9 cellular contexts compared by ENCODE assay signal in the genomic region with DNA sequence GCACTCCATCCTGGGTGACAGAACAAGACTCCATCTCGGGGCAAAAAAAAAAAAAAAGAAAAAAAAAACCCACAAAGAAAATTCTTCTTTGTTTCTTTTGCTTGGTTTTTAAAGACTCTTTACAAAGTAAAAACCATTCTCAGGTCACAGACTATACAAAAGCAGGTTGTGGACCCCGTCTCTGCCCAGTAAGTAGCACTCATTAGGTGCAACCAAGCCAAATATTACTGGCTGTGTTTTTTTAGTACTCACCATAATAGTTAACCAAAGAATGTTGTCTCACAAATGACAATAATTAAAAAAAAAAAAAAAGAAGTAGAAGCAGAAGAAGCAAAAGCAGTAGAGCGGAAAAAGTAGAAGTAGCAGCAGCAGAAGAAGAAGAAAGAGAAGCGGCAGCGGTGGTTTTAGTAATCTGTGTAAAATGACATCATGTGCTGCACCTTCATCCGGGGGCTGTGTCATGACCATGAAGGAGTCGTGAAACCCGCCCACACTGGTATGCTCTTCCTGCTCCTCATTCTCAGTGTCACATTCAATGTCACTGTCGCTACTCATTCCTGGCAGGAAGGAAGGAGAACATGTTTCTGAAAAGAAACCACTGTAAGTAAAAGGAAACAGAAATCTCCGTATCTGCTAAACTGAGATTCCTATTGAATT.
A peak's percentile ranks its signal among the peaks of the same experiment; 100 is the strongest.
DNase-seq lines count a peak whose midpoint lies in the region; ATAC-seq, FAIRE-seq and TF ChIP-seq lines count a peak whose summit lies in the region.
"Had no signal": no experiment of that assay in that cellular context is flagged by ENCODE, and none has a peak within 500 bp of the region (broad histone marks: within the 10 kb centered on the region; RNA-seq: fewer than 3 reads in every experiment).

No MANE protein-coding gene starts in this region.

- H4K20me1 ChIP-seq in HepG2 (ENCODE audit: insufficient read depth, low read length), result no peaks in the 10 kb centered on the region

- no peak for TF ChIP-seq POLR2A in HepG2 (IDR thresholded peaks at IDR 0.05; ENCODE audit: insufficient read depth in 1 of 2, low read depth in 2 of 2, low read length in 2 of 2)

- BruUV-seq in HepG2 (replicated peaks; lab: Mats Ljungman, UMichigan), result no TSS peak

- peak; percentile 86 for ATAC-seq in GM18909 (IDR thresholded peaks at IDR 0.05; ENCODE audit: poor library complexity, unreplicated experiment)
- ATAC-seq in HG03060 (IDR thresholded peaks at IDR 0.05; ENCODE audit: low read depth, unreplicated experiment), result peak; percentile 66
- ATAC-seq in HepG2, result no peak

- no peaks in the 10 kb centered on the region for H3K4me1 ChIP-seq in HepG2 (ENCODE audit: insufficient read depth, low read length)

- intact Hi-C loops in HepG2 (cut with micrococcal nuclease; ENCODE audit: unreplicated experiment) (loop anchor here (10.0 kb wide), 1 partner anchor 426 kb away; no protein-coding TSS in a partner anchor), posterior vena cava (cut with DNase I) (loop anchor here (5.0 kb wide), 2 partner anchors 289 to 479 kb away; no protein-coding TSS in a partner anchor)

- no peak overlapping the region for H3K4me2 ChIP-seq in HepG2 (ENCODE audit: low read depth, low read length)

- CTCF ChIA-PET in HepG2 (lab: Yijun Ruan, JAX; ENCODE audit: low intra/inter-chr PET ratio, low total read pairs), result interaction anchor here (1.2 kb wide), 1 partner anchor 290 kb away, joined by 3 read pairs; no protein-coding TSS in a partner anchor

- DNase-seq in T-helper 2 cell (peak in 4 of 5 experiments; percentile 48 to 93 (median 56)), amniotic stem cell (lab: John Stamatoyannopoulos, UW) (peak; percentile 31), HepG2 (ENCODE audit: low spot score) (no peak), NCI-H146 treated with DMSO at 0.1 percent for 48 hours (lab: John Stamatoyannopoulos, UW; ENCODE audit: unreplicated experiment) (no peak), posterior vena cava (ENCODE audit: low spot score) (no peak)
- peak; percentile 51 for DNase-seq in stimulated activated CD8-positive, alpha-beta memory T cell treated with anti-CD3 and anti-CD28 coated beads, Interleukin-12 subunit alpha, Interleukin-12 subunit beta, amount 100 ng/mL, for 4 hours (ENCODE audit: low read depth)

- in situ Hi-C loops in HepG2 (cut with HindIII; ENCODE audit: extremely low pct_ligation_motif_present, low pct_unique_long_range_greater_than_20kb), result loop anchor here (5.0 kb wide), 2 partner anchors 289 to 484 kb away; no protein-coding TSS in a partner anchor

- H3K9me3 ChIP-seq in HepG2 (ENCODE audit: low read length), result no peaks in the 10 kb centered on the region

- no peaks in the 10 kb centered on the region for H3K27me3 ChIP-seq in HepG2 (ENCODE audit: control insufficient read depth in 1 of 2, insufficient read depth in 2 of 2, low read length in 2 of 2)
- H3K27me3 ChIP-seq: cardiac muscle cell had no signal

- POLR2A ChIA-PET in HepG2 (lab: Yijun Ruan, JAX), result no interaction called here

- H3K27ac ChIP-seq in HepG2 (ENCODE audit: extremely low read length, insufficient read depth, low read length), result no peak overlapping the region
- H3K27ac ChIP-seq: cardiac muscle cell had no signal

- no peak overlapping the region for H2AFZ ChIP-seq in HepG2 (ENCODE audit: low read length)

- no peak overlapping the region for H3K9ac ChIP-seq in HepG2 (ENCODE audit: insufficient read depth, low read depth, low read length)

- TF ChIP-seq EP300 in HepG2 (IDR thresholded peaks at IDR 0.05; ENCODE audit: low read depth in 2 of 2, low read length in 2 of 2) (no peak), HepG2 (CRISPR knock-in tag; IDR thresholded peaks at IDR 0.05; ENCODE audit: borderline replicate concordance) (no peak)

- H3K36me3 ChIP-seq in HepG2 (replicated peaks in 1 of 2; ENCODE audit: control insufficient read depth in 1 of 2, insufficient read depth in 2 of 2, low read length in 2 of 2), result peaks cover 0 to 18% of the 10 kb centered on the region in 2 experiments; a peak in 3 of 5 replicates

- WGBS in HepG2 (ENCODE audit: low lambda C conversion rate), result 95% methylated on average over 10 of the region's 10 CpGs

- H3K4me3 ChIP-seq in HepG2 (replicated peaks in 1 of 3; ENCODE audit: insufficient read depth in 1 of 3, low read depth in 2 of 3, low read length in 3 of 3), result no peak overlapping the region
- H3K4me3 ChIP-seq: cardiac muscle cell had no signal

- TF ChIP-seq CTCF in HepG2 (CRISPR knock-in tag; IDR thresholded peaks at IDR 0.05), result no peak

- no peak for TF ChIP-seq RAD21 in HepG2 (CRISPR knock-in tag; IDR thresholded peaks at IDR 0.05)

- no peak for FAIRE-seq in HepG2 (lab: Jason Lieb, UNC)

- no peaks in the 10 kb centered on the region for H3K79me2 ChIP-seq in HepG2 (ENCODE audit: insufficient read depth, low read length)

TF ChIP-seq in HepG2, 621 proteins besides CTCF, POLR2A, EP300 and RAD21:
- TF ChIP-seq, protein P1, sequence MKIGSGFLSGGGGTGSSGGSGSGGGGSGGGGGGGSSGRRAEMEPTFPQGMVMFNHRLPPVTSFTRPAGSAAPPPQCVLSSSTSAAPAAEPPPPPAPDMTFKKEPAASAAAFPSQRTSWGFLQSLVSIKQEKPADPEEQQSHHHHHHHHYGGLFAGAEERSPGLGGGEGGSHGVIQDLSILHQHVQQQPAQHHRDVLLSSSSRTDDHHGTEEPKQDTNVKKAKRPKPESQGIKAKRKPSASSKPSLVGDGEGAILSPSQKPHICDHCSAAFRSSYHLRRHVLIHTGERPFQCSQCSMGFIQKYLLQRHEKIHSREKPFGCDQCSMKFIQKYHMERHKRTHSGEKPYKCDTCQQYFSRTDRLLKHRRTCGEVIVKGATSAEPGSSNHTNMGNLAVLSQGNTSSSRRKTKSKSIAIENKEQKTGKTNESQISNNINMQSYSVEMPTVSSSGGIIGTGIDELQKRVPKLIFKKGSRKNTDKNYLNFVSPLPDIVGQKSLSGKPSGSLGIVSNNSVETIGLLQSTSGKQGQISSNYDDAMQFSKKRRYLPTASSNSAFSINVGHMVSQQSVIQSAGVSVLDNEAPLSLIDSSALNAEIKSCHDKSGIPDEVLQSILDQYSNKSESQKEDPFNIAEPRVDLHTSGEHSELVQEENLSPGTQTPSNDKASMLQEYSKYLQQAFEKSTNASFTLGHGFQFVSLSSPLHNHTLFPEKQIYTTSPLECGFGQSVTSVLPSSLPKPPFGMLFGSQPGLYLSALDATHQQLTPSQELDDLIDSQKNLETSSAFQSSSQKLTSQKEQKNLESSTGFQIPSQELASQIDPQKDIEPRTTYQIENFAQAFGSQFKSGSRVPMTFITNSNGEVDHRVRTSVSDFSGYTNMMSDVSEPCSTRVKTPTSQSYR (CRISPR knock-in tag; IDR thresholded peaks at IDR 0.05; ENCODE audit: borderline replicate concordance), result no peak
- peak; percentile 28; the same call in 1 of the 2 replicates for TF ChIP-seq ATF7 (IDR thresholded peaks at IDR 0.05)
- no peak for TF ChIP-seq ATF7 (CRISPR knock-in tag; IDR thresholded peaks at IDR 0.05)
- no peak for TF ChIP-seq RXRB (CRISPR knock-in tag; IDR thresholded peaks at IDR 0.05; ENCODE audit: borderline replicate concordance)
- no peak for TF ChIP-seq GFI1 (CRISPR knock-in tag; IDR thresholded peaks at IDR 0.05; ENCODE audit: borderline replicate concordance)
TF ChIP-seq in HepG2: peak in this region for 1.

Comparison
In these comparisons a context has a peak if more than half of its experiments do, and no peak if none do; other contexts are left out.
1. DNase-seq: peak in T-helper 2 cell (4 of 5), amniotic stem cell (single experiment) and stimulated activated CD8-positive, alpha-beta memory T cell treated with anti-CD3 and anti-CD28 coated beads, Interleukin-12 subunit alpha, Interleukin-12 subunit beta, amount 100 ng/mL, for 4 hours (single experiment); none in HepG2 (single experiment), NCI-H146 treated with DMSO at 0.1 percent for 48 hours (single experiment) and posterior vena cava (single experiment).